10 cellular contexts compared by ENCODE assay signal in genomic region chr1:217369271-217369981, GRCh38.
DNase-seq lines count a peak whose midpoint lies in the region; ATAC-seq, FAIRE-seq and TF ChIP-seq lines count a peak whose summit lies in the region.
"Had no signal": no experiment of that assay in that cellular context is flagged by ENCODE, and none has a peak within 500 bp of the region (broad histone marks: within the 10 kb centered on the region; RNA-seq: fewer than 3 reads in every experiment).

No MANE protein-coding gene starts in this region.

- H2BK15ac ChIP-seq in H1 (ENCODE audit: low read length): no peak overlapping the region

- ATAC-seq in GM18505 (IDR thresholded peaks at IDR 0.05; ENCODE audit: unreplicated experiment): peak; percentile 88
- peak; percentile 90 for ATAC-seq in GM21447 (IDR thresholded peaks at IDR 0.05; ENCODE audit: unreplicated experiment)
- ATAC-seq in HG03139 (IDR thresholded peaks at IDR 0.05; ENCODE audit: unreplicated experiment): peak; percentile 92
- no peak for ATAC-seq in left lung

- intact Hi-C loops in Calu3 (cut with micrococcal nuclease; ENCODE audit: unreplicated experiment) (no loop called here), left lung (cut with DNase I) (no loop called here)
- intact Hi-C loops in activated T-helper 2 cell treated with anti-CD3 and anti-CD28 coated beads, Interferon-gamma antibody, Interleukin-2, Interleukin-4, amounts not matched to agents 10 μg/mL and 5 μg/mL and 100 μg/mL, durations not matched to agents 14 hours and 24 hours and 36 hours (cut with micrococcal nuclease): no loop called here

- no peak overlapping the region for H4K8ac ChIP-seq in H1 (ENCODE audit: extremely low read depth, insufficient read depth, low read length)

- H3K27me3 Mint-ChIP-seq in Calu3 (ENCODE audit: unreplicated experiment): no peaks in the 10 kb centered on the region
- H3K27me3 Mint-ChIP-seq in activated T-helper 2 cell treated with anti-CD3 and anti-CD28 coated beads, Interferon-gamma antibody, Interleukin-2, Interleukin-4, amounts not matched to agents 10 μg/mL and 5 μg/mL and 100 μg/mL, durations not matched to agents 14 hours and 24 hours and 36 hours (ENCODE audit: low read depth): no peaks in the 10 kb centered on the region

- H2BK12ac ChIP-seq in H1 (ENCODE audit: low read depth, low read length): no peak overlapping the region

- CTCF ChIA-PET in H1 (lab: Charles Lee; ENCODE audit: partially characterized antibody): interaction anchor here (1.0 to 1.6 kb wide), 2 partner anchors 10 to 35 kb away, joined by 3 read pairs; no protein-coding TSS in a partner anchor
- CTCF ChIA-PET in Calu3 (lab: Charles Lee): no interaction called here

- H2BK5ac ChIP-seq in H1 (ENCODE audit: low read depth, low read length): no peak overlapping the region

- no peak overlapping the region for H3K27ac ChIP-seq in H1 (ENCODE audit: low read depth, low read length)
- H3K27ac ChIP-seq in left lung: no peak overlapping the region

- no peak overlapping the region for H3K27ac Mint-ChIP-seq in Calu3 (ENCODE audit: unreplicated experiment)
- H3K27ac Mint-ChIP-seq in activated T-helper 2 cell treated with anti-CD3 and anti-CD28 coated beads, Interferon-gamma antibody, Interleukin-2, Interleukin-4, amounts not matched to agents 10 μg/mL and 5 μg/mL and 100 μg/mL, durations not matched to agents 14 hours and 24 hours and 36 hours: no peak overlapping the region

- TF ChIP-seq EP300 in H1 (IDR thresholded peaks at IDR 0.05; ENCODE audit: borderline replicate concordance in 1 of 2, low read depth in 2 of 2, low read length in 2 of 2): no peak

- H2BK120ac ChIP-seq in H1 (replicated peaks; ENCODE audit: low read depth, low read length): no peak overlapping the region

- H3K4me3 ChIP-seq in H1 (ENCODE audit: extremely low read depth in 1 of 4, insufficient read depth in 2 of 4, low read depth in 3 of 4, low read length in 4 of 4) (peak overlapping the region in 1 of 4 experiments; percentile 33; a peak in 2 of 8 replicates), left lung (no peak overlapping the region)

- H3K4ac ChIP-seq in H1 (replicated peaks; ENCODE audit: insufficient read length, low read depth, low read length): no peak overlapping the region

- H3K18ac ChIP-seq in H1 (ENCODE audit: extremely low read depth, low read length): no peak overlapping the region

- H2AFZ ChIP-seq in H1 (ENCODE audit: low read length): no peak overlapping the region

- no peak overlapping the region for H3K14ac ChIP-seq in H1 (ENCODE audit: insufficient read length)

- H3K79me2 ChIP-seq in H1 (ENCODE audit: control insufficient read depth in 1 of 2, insufficient read depth in 2 of 2, low read length in 2 of 2): no peaks in the 10 kb centered on the region

- H3K9me3 ChIP-seq in H1 (ENCODE audit: insufficient read depth in 2 of 2, low read depth in 1 of 2, low read length in 1 of 2) (no peaks in the 10 kb centered on the region), left lung (peaks cover 0 to 28% of the 10 kb centered on the region in 2 donors)

- H4K91ac ChIP-seq in H1 (replicated peaks; ENCODE audit: insufficient read length, low read length): no peak overlapping the region

- H3K27me3 ChIP-seq in H1 (replicated peaks in 1 of 4; ENCODE audit: control insufficient read depth in 3 of 4, extremely low read depth in 1 of 4, insufficient read depth in 3 of 4, low read length in 3 of 4) (peaks cover 0 to 26% (median 11%) of the 10 kb centered on the region in 4 experiments; a peak in 6 of 7 replicates), left lung (no peaks in the 10 kb centered on the region)

- H3K4me3 Mint-ChIP-seq in Calu3 (ENCODE audit: low read depth, unreplicated experiment): no peak overlapping the region
- H3K4me3 Mint-ChIP-seq in activated T-helper 2 cell treated with anti-CD3 and anti-CD28 coated beads, Interferon-gamma antibody, Interleukin-2, Interleukin-4, amounts not matched to agents 10 μg/mL and 5 μg/mL and 100 μg/mL, durations not matched to agents 14 hours and 24 hours and 36 hours (ENCODE audit: low read depth): no peak overlapping the region

- H2AK5ac ChIP-seq in H1 (ENCODE audit: low read depth, low read length): no peak overlapping the region

- peaks cover 2% of the 10 kb centered on the region for H3K9me3 Mint-ChIP-seq in Calu3 (ENCODE audit: low read depth, unreplicated experiment)
- H3K9me3 Mint-ChIP-seq in activated T-helper 2 cell treated with anti-CD3 and anti-CD28 coated beads, Interferon-gamma antibody, Interleukin-2, Interleukin-4, amounts not matched to agents 10 μg/mL and 5 μg/mL and 100 μg/mL, durations not matched to agents 14 hours and 24 hours and 36 hours: peaks cover 2% of the 10 kb centered on the region

- no peaks in the 10 kb centered on the region for H3K36me3 Mint-ChIP-seq in Calu3 (ENCODE audit: insufficient read depth, unreplicated experiment)
- no peaks in the 10 kb centered on the region for H3K36me3 Mint-ChIP-seq in activated T-helper 2 cell treated with anti-CD3 and anti-CD28 coated beads, Interferon-gamma antibody, Interleukin-2, Interleukin-4, amounts not matched to agents 10 μg/mL and 5 μg/mL and 100 μg/mL, durations not matched to agents 14 hours and 24 hours and 36 hours (ENCODE audit: low read depth)

- H3K4me1 ChIP-seq in H1 (replicated peaks in 1 of 4; ENCODE audit: control insufficient read depth in 3 of 4, insufficient read depth in 4 of 4, low read length in 3 of 4): peaks cover 6 to 27% (median 15%) of the 10 kb centered on the region in 4 experiments
- H3K4me1 ChIP-seq in left lung: no peaks in the 10 kb centered on the region

- WGBS in H1 (ENCODE audit: extremely low coverage in 1 of 2, insufficient coverage in 1 of 2, insufficient read length in 1 of 2, insufficient replicate concordance in 2 of 2, low coverage in 1 of 2, low lambda C conversion rate in 2 of 2, missing lambda C conversion rate in 1 of 2), 2 experiments: 21% methylated on average over 8 of the region's 8 CpGs; no CpG with 5 or more reads in 1 of the 2 experiments

- no peak overlapping the region for H4K5ac ChIP-seq in H1 (ENCODE audit: insufficient read length, low read depth, low read length)

- H3K23ac ChIP-seq in H1 (ENCODE audit: insufficient read length): no peak overlapping the region

- H3K4me1 Mint-ChIP-seq in Calu3 (ENCODE audit: low read depth, unreplicated experiment): no peaks in the 10 kb centered on the region
- peaks cover 6% of the 10 kb centered on the region for H3K4me1 Mint-ChIP-seq in activated T-helper 2 cell treated with anti-CD3 and anti-CD28 coated beads, Interferon-gamma antibody, Interleukin-2, Interleukin-4, amounts not matched to agents 10 μg/mL and 5 μg/mL and 100 μg/mL, durations not matched to agents 14 hours and 24 hours and 36 hours (ENCODE audit: low read depth)

- BruUV-seq in Calu3 (replicated peaks; lab: Mats Ljungman, UMichigan): no TSS peak

- no peak overlapping the region for H3K9ac ChIP-seq in H1 (replicated peaks in 1 of 4; ENCODE audit: extremely low read depth in 1 of 4, low read depth in 3 of 4, low read length in 3 of 4)

- peak; percentile 63 for FAIRE-seq in H1 (lab: Jason Lieb, UNC)
- FAIRE-seq: endothelial cell of umbilical vein had no signal

- no peak overlapping the region for H3K56ac ChIP-seq in H1 (replicated peaks; ENCODE audit: insufficient read length, low read depth, low read length)

- TF ChIP-seq POLR2A in GM18505 (IDR thresholded peaks at IDR 0.05; ENCODE audit: borderline replicate concordance, extremely low read depth, insufficient read depth, insufficient read length) (no peak), H1 (IDR thresholded peaks at IDR 0.05; ENCODE audit: control extremely low read depth in 1 of 2, low read depth in 2 of 2, low read length in 2 of 2) (no peak)

- H3K36me3 ChIP-seq in H1 (ENCODE audit: control insufficient read depth in 2 of 4, insufficient read depth in 4 of 4, low read length in 3 of 4) (no peaks in the 10 kb centered on the region), left lung (no peaks in the 10 kb centered on the region)

- peaks cover 2 to 4% of the 10 kb centered on the region in 2 experiments for H4K20me1 ChIP-seq in H1 (replicated peaks in 1 of 2; ENCODE audit: control insufficient read depth in 1 of 2, insufficient read depth in 2 of 2, low read length in 2 of 2)

- TF ChIP-seq CTCF in H1 (IDR thresholded peaks at IDR 0.05; ENCODE audit: control extremely low read depth in 1 of 3, insufficient read depth in 1 of 3, low read depth in 1 of 3, low read length in 3 of 3) (no peak), Calu3 (IDR thresholded peaks at IDR 0.05; ENCODE audit: unreplicated experiment) (no peak), left lung (IDR thresholded peaks at IDR 0.05) (no peak)

- TF ChIP-seq RAD21 in H1 (IDR thresholded peaks at IDR 0.05 in 1 of 2, conservative IDR thresholded peaks at IDR 0.05 in 1 of 2; ENCODE audit: low read depth in 2 of 2, low read length in 2 of 2): no peak

- POLR2A ChIA-PET in H1 (lab: Charles Lee; ENCODE audit: partially characterized antibody): interaction anchor here (1.1 kb wide), 1 partner anchor 10 kb away, joined by 3 read pairs; no protein-coding TSS in a partner anchor

- DNase-seq in H1 (ENCODE audit: low read depth in 1 of 2, low spot score in 2 of 2): no peak
- no peak for DNase-seq in Calu3
- no peak for DNase-seq in DMS79 (lab: John Stamatoyannopoulos, UW)
- DNase-seq in left lung: no peak
- no peak for DNase-seq in activated T-helper 2 cell treated with anti-CD3 and anti-CD28 coated beads, Interferon-gamma antibody, Interleukin-2, Interleukin-4, amounts not matched to agents 10 μg/mL and 5 μg/mL and 100 μg/mL, durations not matched to agents 14 hours and 24 hours and 36 hours (ENCODE audit: low spot score)
- DNase-seq: stimulated activated CD4-positive, alpha-beta T cell treated with anti-CD3 and anti-CD28 coated beads, Interleukin-4, amount 100 ng/mL, for 1 hour had no signal

- peak overlapping the region; percentile 40 to 50 for H3K4me2 ChIP-seq in H1 (ENCODE audit: insufficient read depth in 1 of 2, low read depth in 2 of 2, low read length in 2 of 2)

- no peak overlapping the region for H2BK20ac ChIP-seq in H1 (ENCODE audit: low read length)

- no peaks in the 10 kb centered on the region for H3K79me1 ChIP-seq in H1 (ENCODE audit: low read depth, low read length)

- no peaks in the 10 kb centered on the region for H3K23me2 ChIP-seq in H1 (ENCODE audit: low read depth, low read length)

TF ChIP-seq in H1, 55 proteins besides CTCF, POLR2A, EP300 and RAD21 (continues in another document):
- TF ChIP-seq SP4 (IDR thresholded peaks at IDR 0.05; ENCODE audit: low read length): no peak
